ENCODE assay signal across 9 cellular contexts in genomic region chr17:80760501-80760900, GRCh38.
A peak's percentile ranks its signal among the peaks of the same experiment; 100 is the strongest.
DNase-seq lines count a peak whose midpoint lies in the region; ATAC-seq and TF ChIP-seq lines count a peak whose summit lies in the region.
"Had no signal": no experiment of that assay in that cellular context is flagged by ENCODE, and none has a peak within 500 bp of the region (broad histone marks: within the 10 kb centered on the region; RNA-seq: fewer than 3 reads in every experiment).

No MANE protein-coding gene starts in this region.

- no peak for DNase-seq in CD8-positive, alpha-beta memory T cell
- DNase-seq in MM.1S, result peak; percentile 27
- peak; percentile 67 to 79 for DNase-seq in PC-9
- DNase-seq in germinal center (ENCODE audit: low spot score), result peak; percentile 48
- DNase-seq in UCSD-AML1 (lab: John Stamatoyannopoulos, UW; ENCODE audit: unreplicated experiment), result no peak
- DNase-seq in GOT3 (lab: John Stamatoyannopoulos, UW), result no peak
- no peak for DNase-seq in aorta
- no peak for DNase-seq in cortex of kidney (lab: John Stamatoyannopoulos, UW)

- 0 out of 2 replicates have a peak, but pooled peaks cover 3% of the 10 kb centered on the region for H3F3A ChIP-seq in MM.1S (ENCODE audit: insufficient read depth, low read length)
- H3F3A ChIP-seq in PC-9 (ENCODE audit: insufficient read depth, low read depth), result peaks cover 16% of the 10 kb centered on the region

- no peaks in the 10 kb centered on the region for H3K9me3 ChIP-seq in CD8-positive, alpha-beta memory T cell (ENCODE audit: low read length)
- H3K9me3 ChIP-seq in MM.1S (replicated peaks; ENCODE audit: insufficient read depth, low read length) (no peaks in the 10 kb centered on the region), PC-9 (ENCODE audit: insufficient read depth, low read depth) (no peaks in the 10 kb centered on the region), aorta (ENCODE audit: control insufficient read depth, low read length) (no peaks in the 10 kb centered on the region)

- peaks cover 57% of the 10 kb centered on the region for H3K4me1 ChIP-seq in CD8-positive, alpha-beta memory T cell (ENCODE audit: insufficient read depth, low read length)
- peaks cover 3% of the 10 kb centered on the region; the same call in 1 of the 2 replicates for H3K4me1 ChIP-seq in MM.1S (ENCODE audit: low read length)
- H3K4me1 ChIP-seq in PC-9 (replicated peaks; ENCODE audit: insufficient read depth), result peaks cover 40% of the 10 kb centered on the region
- no peaks in the 10 kb centered on the region for H3K4me1 ChIP-seq in aorta (ENCODE audit: control insufficient read depth in 1 of 2, insufficient read depth in 2 of 2, low read length in 2 of 2)

- TF ChIP-seq CTCF in MM.1S (IDR thresholded peaks at IDR 0.05; ENCODE audit: low read length) (no peak), PC-9 (conservative IDR thresholded peaks at IDR 0.05) (no peak)

- no peaks in the 10 kb centered on the region for H3K27me3 Mint-ChIP-seq in CD8-positive, alpha-beta memory T cell

- H3K4me2 ChIP-seq in MM.1S (ENCODE audit: low read depth, low read length) (peak overlapping the region; percentile 1; the same call in 1 of the 2 replicates), PC-9 (peak overlapping the region; percentile 86)

- H3K4me1 Mint-ChIP-seq in CD8-positive, alpha-beta memory T cell, result peaks cover 52 to 75% (median 67%) of the 10 kb centered on the region in 3 donors

- POLR2A ChIA-PET in CD8-positive, alpha-beta memory T cell (lab: Charles Lee), result interaction anchor here (0.7 kb wide), 1 partner anchor 99 kb away, joined by 7 read pairs; no protein-coding TSS in a partner anchor
- POLR2A ChIA-PET in PC-9 (lab: Charles Lee; ENCODE audit: unreplicated experiment), result interaction anchor here (0.6 kb wide), 2 partner anchors 31 to 224 kb away, joined by 4 to 6 read pairs; no protein-coding TSS in a partner anchor

- WGBS in aorta, 2 donors, result 89% methylated on average over 12 of the region's 12 CpGs

- H3K27ac Mint-ChIP-seq in CD8-positive, alpha-beta memory T cell, result peak overlapping the region in 5 of 8 donors; percentile 75 to 92 (median 83)

- H2AFZ ChIP-seq in MM.1S (ENCODE audit: low read length), result no peak overlapping the region
- no peak overlapping the region for H2AFZ ChIP-seq in PC-9

- CTCF ChIA-PET in CD8-positive, alpha-beta memory T cell (lab: Charles Lee), result no interaction called here
- CTCF ChIA-PET in PC-9 (lab: Charles Lee), result no interaction called here

- H4K20me1 ChIP-seq in MM.1S (ENCODE audit: insufficient read depth, low read length), result no peaks in the 10 kb centered on the region
- no peaks in the 10 kb centered on the region for H4K20me1 ChIP-seq in PC-9 (ENCODE audit: insufficient read depth)

- H3K4me3 Mint-ChIP-seq in CD8-positive, alpha-beta memory T cell, result no peak overlapping the region

- no peak for ATAC-seq in aorta (ENCODE audit: low FRiP score)

- no peaks in the 10 kb centered on the region for H3K79me2 ChIP-seq in MM.1S (ENCODE audit: low read length)
- peaks cover 11% of the 10 kb centered on the region for H3K79me2 ChIP-seq in PC-9 (ENCODE audit: low read depth)

- intact Hi-C loops in PC-9 (cut with micrococcal nuclease; ENCODE audit: unreplicated experiment) (loop anchor here (2.0 to 10.0 kb wide), 2 partner anchors 72 to 136 kb away; no protein-coding TSS in a partner anchor), aorta (cut with DNase I) (no loop called here)

- H3K9me2 ChIP-seq in MM.1S (replicated peaks; ENCODE audit: insufficient read depth, low read length) (no peaks in the 10 kb centered on the region), PC-9 (ENCODE audit: insufficient read depth) (no peaks in the 10 kb centered on the region)

- no peaks in the 10 kb centered on the region for H3K36me3 ChIP-seq in CD8-positive, alpha-beta memory T cell (ENCODE audit: insufficient read depth, low read length)
- H3K36me3 ChIP-seq in MM.1S (replicated peaks; ENCODE audit: insufficient read depth, low read length), result no peaks in the 10 kb centered on the region
- H3K36me3 ChIP-seq in PC-9 (ENCODE audit: low read depth), result no peaks in the 10 kb centered on the region
- no peaks in the 10 kb centered on the region for H3K36me3 ChIP-seq in aorta (ENCODE audit: control insufficient read depth in 1 of 2, insufficient read depth in 2 of 2, low read length in 1 of 2)

- H3K27me3 ChIP-seq in CD8-positive, alpha-beta memory T cell (ENCODE audit: insufficient read depth, low read length, poor library complexity, severe bottlenecking), result no peaks in the 10 kb centered on the region
- H3K27me3 ChIP-seq in MM.1S (replicated peaks; ENCODE audit: insufficient read depth, low read length) (no peaks in the 10 kb centered on the region), PC-9 (ENCODE audit: insufficient read depth, low read depth) (no peaks in the 10 kb centered on the region), aorta (ENCODE audit: control insufficient read depth in 1 of 2, insufficient read depth in 2 of 2, low read length in 1 of 2) (no peaks in the 10 kb centered on the region)

- H3K36me3 Mint-ChIP-seq in CD8-positive, alpha-beta memory T cell, result peaks cover 0 to 17% (median 14%) of the 10 kb centered on the region in 3 donors

- no TSS peak for BruUV-seq in PC-9 (replicated peaks; lab: Mats Ljungman, UMichigan)

- no peak overlapping the region for H3K9ac ChIP-seq in MM.1S (ENCODE audit: low read length)

- no peak overlapping the region for H3K4me3 ChIP-seq in CD8-positive, alpha-beta memory T cell (ENCODE audit: low read length)
- H3K4me3 ChIP-seq in MM.1S (ENCODE audit: low read length) (no peak overlapping the region), PC-9 (peak overlapping the region; percentile 27; the same call in 1 of the 2 replicates), aorta (ENCODE audit: low read length in 2 of 2) (no peak overlapping the region)

- no peaks in the 10 kb centered on the region for H3K9me3 Mint-ChIP-seq in CD8-positive, alpha-beta memory T cell

- no peak overlapping the region for H3K27ac ChIP-seq in CD8-positive, alpha-beta memory T cell (ENCODE audit: low read depth, low read length)
- peak overlapping the region; percentile 32; the same call in 1 of the 2 replicates for H3K27ac ChIP-seq in MM.1S (ENCODE audit: low read length)
- H3K27ac ChIP-seq in PC-9, result peak overlapping the region; percentile 69
- H3K27ac ChIP-seq in aorta (ENCODE audit: low read depth in 1 of 2, low read length in 2 of 2), result no peak overlapping the region
- H3K27ac ChIP-seq: HL-60 had no signal

Comparison
In these comparisons a context has a peak if more than half of its experiments do, and no peak if none do; other contexts are left out.
1. DNase-seq: peak in MM.1S (single experiment), PC-9 (2 of 2) and germinal center (single experiment); none in CD8-positive, alpha-beta memory T cell (0 of 5), UCSD-AML1 (single experiment), GOT3 (single experiment), aorta (0 of 2) and cortex of kidney (single experiment).
2. H3K27ac ChIP-seq: peak in MM.1S (single experiment) and PC-9 (single experiment); none in CD8-positive, alpha-beta memory T cell (single experiment) and aorta (0 of 2).